22 cellular contexts compared by ENCODE assay signal in genomic region chr12:40141996-40142395, GRCh38.
"Had no signal": no experiment of that assay in that cellular context is flagged by ENCODE, and none has a peak within 500 bp of the region (broad histone marks: within the 10 kb centered on the region; RNA-seq: fewer than 3 reads in every experiment).

No MANE protein-coding gene starts in this region.

- H3K4me3 Mint-ChIP-seq: activated CD4-positive, alpha-beta memory T cell treated with anti-CD3 and anti-CD28 coated beads, Interleukin-2, amount 10 ng/mL, durations not matched to agents 7 days and 5 days; activated CD8-positive, alpha-beta memory T cell treated with anti-CD3 and anti-CD28 coated beads, Interleukin-2, amount 10 ng/mL, durations not matched to agents 7 days and 5 days; activated naive CD8-positive, alpha-beta T cell treated with anti-CD3 and anti-CD28 coated beads, Interleukin-2, amount 10 ng/mL, durations not matched to agents 7 days and 5 days; immature natural killer cell; mesothelial cell of epicardium; natural killer cell treated with Interleukin-12 subunit alpha and Interleukin-12 subunit beta and Interleukin-15 and Interleukin-18, amount 100 ng/mL, for 72 hours; stimulated activated memory B cell treated with anti-CD40 and anti-IgM and Interleukin-4, amounts not matched to agents 10 μg/mL and 1 μg/mL and 100 μg/mL, for 72 hours; T-cell had no signal

- H3K36me3 Mint-ChIP-seq: immature natural killer cell; mesothelial cell of epicardium; natural killer cell treated with Interleukin-12 subunit alpha and Interleukin-12 subunit beta and Interleukin-15 and Interleukin-18, amount 100 ng/mL, for 72 hours; stimulated activated memory B cell treated with anti-CD40 and anti-IgM and Interleukin-4, amounts not matched to agents 10 μg/mL and 1 μg/mL and 100 μg/mL, for 72 hours; T-cell had no signal

- H3K4me3 ChIP-seq: coronary artery, gastroesophageal sphincter, lung, pancreas, spleen, thyroid gland had no signal

- H3K27ac Mint-ChIP-seq: activated CD4-positive, alpha-beta memory T cell treated with anti-CD3 and anti-CD28 coated beads, Interleukin-2, amount 10 ng/mL, durations not matched to agents 7 days and 5 days; activated CD8-positive, alpha-beta memory T cell treated with anti-CD3 and anti-CD28 coated beads, Interleukin-2, amount 10 ng/mL, durations not matched to agents 7 days and 5 days; activated naive CD8-positive, alpha-beta T cell treated with anti-CD3 and anti-CD28 coated beads, Interleukin-2, amount 10 ng/mL, durations not matched to agents 7 days and 5 days; immature natural killer cell; mesothelial cell of epicardium; natural killer cell treated with Interleukin-12 subunit alpha and Interleukin-12 subunit beta and Interleukin-15 and Interleukin-18, amount 100 ng/mL, for 72 hours; stimulated activated memory B cell treated with anti-CD40 and anti-IgM and Interleukin-4, amounts not matched to agents 10 μg/mL and 1 μg/mL and 100 μg/mL, for 72 hours; T-cell had no signal

- H3K27me3 ChIP-seq: brain microvascular endothelial cell, gastroesophageal sphincter, neutrophil, pancreas, spleen, thyroid gland had no signal

- H3K27me3 Mint-ChIP-seq: stimulated activated memory B cell treated with anti-CD40 and anti-IgM and Interleukin-4, amounts not matched to agents 10 μg/mL and 1 μg/mL and 100 μg/mL, for 72 hours had no signal

- H3K36me3 ChIP-seq: brain microvascular endothelial cell, gastroesophageal sphincter, neutrophil, pancreas, spleen, thyroid gland had no signal

- H3K4me1 ChIP-seq: gastroesophageal sphincter, pancreas, thyroid gland had no signal

- DNase-seq: activated CD4-positive, alpha-beta memory T cell treated with anti-CD3 and anti-CD28 coated beads, Interleukin-2, amount 10 ng/mL, durations not matched to agents 7 days and 5 days; activated CD4-positive, alpha-beta T cell treated with anti-CD3 and anti-CD28 coated beads for 48 hours; activated CD4-positive, CD25-positive, alpha-beta regulatory T cell; activated CD8-positive, alpha-beta memory T cell treated with anti-CD3 and anti-CD28 coated beads, Interleukin-2, amount 10 ng/mL, durations not matched to agents 7 days and 5 days; activated naive CD8-positive, alpha-beta T cell treated with anti-CD3 and anti-CD28 coated beads, Interleukin-2, amount 10 ng/mL, durations not matched to agents 7 days and 5 days; anterior cingulate cortex; brain microvascular endothelial cell; immature natural killer cell; pancreas; spleen; stimulated activated CD4-positive, alpha-beta T cell treated with anti-CD3 and anti-CD28 coated beads, Interleukin-4, amount 100 ng/mL, for 4 hours; T-cell; thyroid gland had no signal

- H3K9me3 Mint-ChIP-seq: activated CD4-positive, alpha-beta memory T cell treated with anti-CD3 and anti-CD28 coated beads, Interleukin-2, amount 10 ng/mL, durations not matched to agents 7 days and 5 days; activated naive CD8-positive, alpha-beta T cell treated with anti-CD3 and anti-CD28 coated beads, Interleukin-2, amount 10 ng/mL, durations not matched to agents 7 days and 5 days; immature natural killer cell; mesothelial cell of epicardium; natural killer cell treated with Interleukin-12 subunit alpha and Interleukin-12 subunit beta and Interleukin-15 and Interleukin-18, amount 100 ng/mL, for 72 hours; T-cell had no signal

- H3K9me3 ChIP-seq: gastroesophageal sphincter, neutrophil, pancreas, spleen, thyroid gland had no signal

- ATAC-seq: activated CD8-positive, alpha-beta memory T cell treated with anti-CD3 and anti-CD28 coated beads, Interleukin-2, amount 10 ng/mL, durations not matched to agents 7 days and 5 days; gastroesophageal sphincter; left lobe of liver; natural killer cell treated with Interleukin-12 subunit alpha and Interleukin-12 subunit beta and Interleukin-15 and Interleukin-18, amount 100 ng/mL, for 72 hours; pancreas; sciatic nerve; stimulated activated memory B cell treated with anti-CD40 and anti-IgM and Interleukin-4, amounts not matched to agents 10 μg/mL and 1 μg/mL and 100 μg/mL, for 72 hours; T-cell had no signal

- H3K27ac ChIP-seq: brain microvascular endothelial cell, coronary artery, gastroesophageal sphincter, neutrophil, pancreas, spleen, thyroid gland had no signal
